11 cellular contexts compared by ENCODE assay signal in the genomic region with DNA sequence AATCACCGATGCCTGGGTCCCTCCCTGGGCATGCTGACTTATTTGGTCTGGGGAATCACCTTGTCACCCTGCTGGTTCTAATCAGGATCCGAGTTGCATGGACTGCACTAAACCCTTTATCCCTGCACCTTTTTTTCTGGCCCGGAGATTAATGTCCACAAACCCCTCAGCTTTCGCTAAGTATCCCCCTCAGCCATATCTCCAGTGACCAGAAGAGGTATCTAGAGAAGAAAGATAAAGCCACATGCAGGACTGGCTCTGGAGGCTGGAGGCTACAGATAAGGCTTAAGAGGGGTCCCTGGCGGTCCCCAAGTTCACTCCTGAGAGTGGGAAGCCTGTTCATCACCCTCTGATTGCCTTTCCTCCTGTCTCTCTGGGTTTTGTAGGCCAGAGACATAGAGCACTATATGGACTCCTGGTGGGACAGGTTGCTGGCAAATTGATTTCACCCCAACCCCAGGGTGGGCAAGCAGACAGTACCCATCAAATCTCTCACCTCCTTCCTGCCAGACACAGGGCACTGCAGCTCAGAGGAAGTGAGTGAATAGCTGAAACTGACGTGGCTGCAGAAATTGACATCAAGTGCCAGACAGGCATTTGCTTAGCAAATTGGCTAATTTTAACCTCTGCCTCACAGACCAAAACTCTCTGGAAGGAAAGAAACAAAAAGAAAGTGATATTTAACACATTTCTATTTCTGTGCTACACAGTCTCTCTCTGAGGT. TPM values are rescaled to one million over a fixed set of nuclear protein-coding genes. Genes with fewer than 3 reads are reported as not detected.
DNase-seq lines count a peak whose midpoint lies in the region; ATAC-seq, FAIRE-seq and TF ChIP-seq lines count a peak whose summit lies in the region.
"Had no signal": no experiment of that assay in that cellular context is flagged by ENCODE, and none has a peak within 500 bp of the region (broad histone marks: within the 10 kb centered on the region; RNA-seq: fewer than 3 reads in every experiment).

No MANE protein-coding gene starts in this region.

- no TSS peak for BruUV-seq in K562 (replicated peaks; lab: Mats Ljungman, UMichigan)

- no peak for TF ChIP-seq POLR2A in K562 (conservative IDR thresholded peaks at IDR 0.05)

- H3K9me3 ChIP-seq in K562 (replicated peaks; ENCODE audit: control insufficient read depth, insufficient read depth, low read depth, low read length) (no peaks in the 10 kb centered on the region), HAP-1 (no peaks in the 10 kb centered on the region)

- no peak overlapping the region for H3K9ac ChIP-seq in K562 (ENCODE audit: insufficient read depth in 1 of 2, low read depth in 2 of 2, low read length in 2 of 2)

- H3K4me1 ChIP-seq in K562 (replicated peaks in 1 of 2; ENCODE audit: control insufficient read depth in 2 of 2, insufficient read depth in 2 of 2, low read length in 2 of 2) (peaks cover 0 to 6% of the 10 kb centered on the region in 2 experiments; a peak in 2 of 5 replicates), HAP-1 (no peaks in the 10 kb centered on the region)

- intact Hi-C loops in K562 (cut with micrococcal nuclease), result no loop called here

- DNase-seq in K562 (ENCODE audit: extremely low read depth in 1 of 4, low spot score in 3 of 4) (peak in 2 of 4 experiments; percentile 21 to 38), NCI-H1105 (lab: John Stamatoyannopoulos, UW) (no peak), NCI-H2196 treated with DMSO at 0.1 percent for 48 hours (lab: John Stamatoyannopoulos, UW; ENCODE audit: unreplicated experiment) (no peak), T1000 (lab: John Stamatoyannopoulos, UW) (no peak), HAP-1 (ENCODE audit: low spot score in 2 of 2) (no peak)

- no peak for FAIRE-seq in K562 (lab: Jason Lieb, UNC)
- FAIRE-seq: G401.6, TTC549 had no signal

- no peak overlapping the region for H3K27ac ChIP-seq in K562 (ENCODE audit: extremely low read depth, low read depth, low read length)
- H3K27ac ChIP-seq: hepatocyte had no signal

- TF ChIP-seq CTCF in K562 (IDR thresholded peaks at IDR 0.05 in 2 of 3, conservative IDR thresholded peaks at IDR 0.05 in 1 of 3; ENCODE audit: insufficient read depth in 2 of 3, low read depth in 1 of 3, low read length in 3 of 3), result no peak

- H3K27me3 ChIP-seq in K562 (ENCODE audit: control insufficient read depth in 2 of 2, insufficient read depth in 2 of 2, low read length in 2 of 2) (peaks cover 0 to 1% of the 10 kb centered on the region in 2 experiments; a peak in 1 of 5 replicates), HAP-1 (ENCODE audit: low read depth) (no peaks in the 10 kb centered on the region)
- H3K27me3 ChIP-seq: hepatocyte had no signal

- no peaks in the 10 kb centered on the region for H3K79me2 ChIP-seq in K562 (ENCODE audit: control insufficient read depth, insufficient read depth, low read length)
- H3K79me2 ChIP-seq: hepatocyte had no signal

- TF ChIP-seq EP300 in K562 (IDR thresholded peaks at IDR 0.05; ENCODE audit: low read length), result peak; percentile 33; the same call in 1 of the 2 replicates

- H3K9me1 ChIP-seq in K562 (ENCODE audit: control insufficient read depth, insufficient read depth, low read length), result no peaks in the 10 kb centered on the region

- H4K20me1 ChIP-seq in K562 (replicated peaks; ENCODE audit: control insufficient read depth, insufficient read depth, low read length), result 0 out of 2 replicates have a peak, but pooled peaks cover 2% of the 10 kb centered on the region

- TF ChIP-seq RAD21 in K562 (CRISPR knock-in tag; conservative IDR thresholded peaks at IDR 0.05 in 1 of 2, IDR thresholded peaks at IDR 0.05 in 1 of 2), result no peak

- peak; percentile 91 for ATAC-seq in GM18498 (IDR thresholded peaks at IDR 0.05; ENCODE audit: unreplicated experiment)
- ATAC-seq in GM19467 (IDR thresholded peaks at IDR 0.05; ENCODE audit: unreplicated experiment), result peak; percentile 81
- peak; percentile 68 for ATAC-seq in HG03159 (IDR thresholded peaks at IDR 0.05; ENCODE audit: unreplicated experiment)
- no peak for ATAC-seq in K562

- no peak overlapping the region for H3K4me2 ChIP-seq in K562 (ENCODE audit: insufficient read depth, low read length)
- H3K4me2 ChIP-seq: hepatocyte had no signal

- no peak overlapping the region for H3K4me3 ChIP-seq in K562
- H3K4me3 ChIP-seq in HAP-1, result no peak overlapping the region
- H3K4me3 ChIP-seq: hepatocyte had no signal

- under 1% methylated on average over 6 of the region's 6 CpGs for WGBS in K562 (ENCODE audit: insufficient coverage, low coverage, missing lambda C conversion rate)

- H3K36me3 ChIP-seq in K562 (ENCODE audit: control insufficient read depth, insufficient read depth, low read length), result no peaks in the 10 kb centered on the region
- no peaks in the 10 kb centered on the region for H3K36me3 ChIP-seq in HAP-1 (replicated peaks)

- in situ Hi-C loops in K562 (cut with MboI) (no loop called here), HAP-1 (cut with MboI; ENCODE audit: low sequenced_read_pairs) (no loop called here)

- POLR2A ChIA-PET in K562 (lab: Yijun Ruan, JAX), result interaction anchor here (1.0 kb wide), 1 partner anchor 17 kb away, joined by 3 read pairs; no protein-coding TSS in a partner anchor

- no peak overlapping the region for H2AFZ ChIP-seq in K562 (ENCODE audit: low read depth, low read length)
- H2AFZ ChIP-seq: hepatocyte had no signal

- CTCF ChIA-PET in K562 (lab: Yijun Ruan, JAX; ENCODE audit: low intra/inter-chr PET ratio), result no interaction called here

TF ChIP-seq in K562, 482 proteins besides CTCF, POLR2A, EP300 and RAD21 (continues in another document):
- TF ChIP-seq NCOR1 (IDR thresholded peaks at IDR 0.05) (peak; percentile 66; the same call in 1 of the 2 replicates), ZNF766 (CRISPR knock-in tag; conservative IDR thresholded peaks at IDR 0.05) (0 out of 2 replicates have a peak, but pooled peaks have one; percentile 35), NFIC (IDR thresholded peaks at IDR 0.05) (0 out of 2 replicates have a peak, but pooled peaks have one; percentile 11), MTA2 (IDR thresholded peaks at IDR 0.05; ENCODE audit: low read depth) (peak; percentile 56; the same call in 1 of the 2 replicates), SAP30 (IDR thresholded peaks at IDR 0.05; ENCODE audit: borderline replicate concordance, insufficient read depth, low read depth, low read length, poor library complexity, severe bottlenecking) (no peak), ZNF354B (CRISPR knock-in tag; IDR thresholded peaks at IDR 0.05) (no peak), TCF3 (CRISPR knock-in tag; IDR thresholded peaks at IDR 0.05) (peak; percentile 62), CBFA2T3 (IDR thresholded peaks at IDR 0.05) (peak; percentile 82), ARID1B (IDR thresholded peaks at IDR 0.05) (peak; percentile 75), TEAD4 (IDR thresholded peaks at IDR 0.05; ENCODE audit: low read length) (peak; percentile 84), TEAD4 (CRISPR knock-in tag; IDR thresholded peaks at IDR 0.05; ENCODE audit: borderline replicate concordance) (no peak), KLF16 (IDR thresholded peaks at IDR 0.05) (peak; percentile 29; the same call in 1 of the 2 replicates)
- TF ChIP-seq, protein P1, sequence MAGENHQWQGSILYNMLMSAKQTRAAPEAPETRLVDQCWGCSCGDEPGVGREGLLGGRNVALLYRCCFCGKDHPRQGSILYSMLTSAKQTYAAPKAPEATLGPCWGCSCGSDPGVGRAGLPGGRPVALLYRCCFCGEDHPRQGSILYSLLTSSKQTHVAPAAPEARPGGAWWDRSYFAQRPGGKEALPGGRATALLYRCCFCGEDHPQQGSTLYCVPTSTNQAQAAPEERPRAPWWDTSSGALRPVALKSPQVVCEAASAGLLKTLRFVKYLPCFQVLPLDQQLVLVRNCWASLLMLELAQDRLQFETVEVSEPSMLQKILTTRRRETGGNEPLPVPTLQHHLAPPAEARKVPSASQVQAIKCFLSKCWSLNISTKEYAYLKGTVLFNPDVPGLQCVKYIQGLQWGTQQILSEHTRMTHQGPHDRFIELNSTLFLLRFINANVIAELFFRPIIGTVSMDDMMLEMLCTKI (IDR thresholded peaks at IDR 0.05; ENCODE audit: partially characterized antibody), result no peak
- TF ChIP-seq, protein P2, sequence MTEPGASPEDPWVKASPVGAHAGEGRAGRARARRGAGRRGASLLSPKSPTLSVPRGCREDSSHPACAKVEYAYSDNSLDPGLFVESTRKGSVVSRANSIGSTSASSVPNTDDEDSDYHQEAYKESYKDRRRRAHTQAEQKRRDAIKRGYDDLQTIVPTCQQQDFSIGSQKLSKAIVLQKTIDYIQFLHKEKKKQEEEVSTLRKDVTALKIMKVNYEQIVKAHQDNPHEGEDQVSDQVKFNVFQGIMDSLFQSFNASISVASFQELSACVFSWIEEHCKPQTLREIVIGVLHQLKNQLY (CRISPR knock-in tag; conservative IDR thresholded peaks at IDR 0.05), result no peak
- TF ChIP-seq, protein P3, sequence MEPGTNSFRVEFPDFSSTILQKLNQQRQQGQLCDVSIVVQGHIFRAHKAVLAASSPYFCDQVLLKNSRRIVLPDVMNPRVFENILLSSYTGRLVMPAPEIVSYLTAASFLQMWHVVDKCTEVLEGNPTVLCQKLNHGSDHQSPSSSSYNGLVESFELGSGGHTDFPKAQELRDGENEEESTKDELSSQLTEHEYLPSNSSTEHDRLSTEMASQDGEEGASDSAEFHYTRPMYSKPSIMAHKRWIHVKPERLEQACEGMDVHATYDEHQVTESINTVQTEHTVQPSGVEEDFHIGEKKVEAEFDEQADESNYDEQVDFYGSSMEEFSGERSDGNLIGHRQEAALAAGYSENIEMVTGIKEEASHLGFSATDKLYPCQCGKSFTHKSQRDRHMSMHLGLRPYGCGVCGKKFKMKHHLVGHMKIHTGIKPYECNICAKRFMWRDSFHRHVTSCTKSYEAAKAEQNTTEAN (CRISPR knock-in tag; IDR thresholded peaks at IDR 0.05), result no peak

RNA-seq across cellular contexts. Expression of a gene that starts 38.8 kb away (rescaled TPM):
- total RNA-seq in K562 (2011; cell fraction: chromatin; rRNA removed; ENCODE audit: low replicate concordance), result not detected in 2 replicates
- total RNA-seq in K562 (2011; cell fraction: nucleolus; rRNA removed), result not detected in 2 replicates
- not detected in 2 replicates for total RNA-seq in K562 (2011; cell fraction: nucleoplasm; rRNA removed)
- total RNA-seq in K562 (2014; rRNA removed) (not detected in 2 replicates), K562 (2014; rRNA removed; fragmentation: Illumina TruSeq; extraction: Trizol) (not detected in 2 replicates), K562 (2015; rRNA removed; fragmentation: Illumina TruSeq; extraction: Trizol) (not detected in 2 replicates), K562 (2021) (not detected in 2 replicates)
- polyA plus RNA-seq in K562 (2011; rRNA removed) (not detected in 2 replicates), K562 (2014; fragmentation: Illumina TruSeq; extraction: Trizol) (not detected in 2 replicates), K562 (2014; fragmentation: Nextera tagmentation; extraction: Ambion mirVana) (not detected), K562 (2014; rRNA removed) (not detected in 2 replicates)
- polyA plus RNA-seq in K562 (2011; cell fraction: cytosol; rRNA removed), result not detected in 2 replicates
- polyA plus RNA-seq in K562 (2011; cell fraction: nucleus; rRNA removed), result not detected in 2 replicates
- not detected in 2 replicates for polyA plus RNA-seq in K562 (2012)
- not detected in 2 replicates for polyA minus RNA-seq in K562 (2011; rRNA and poly(A)+ RNA removed)
- not detected in 2 replicates for polyA minus RNA-seq in K562 (2011; cell fraction: cytosol; rRNA and poly(A)+ RNA removed)
- not detected in 2 replicates for polyA minus RNA-seq in K562 (2011; cell fraction: nucleus; rRNA and poly(A)+ RNA removed)
- total RNA-seq: hepatocyte had no signal
- polyA plus RNA-seq: hepatocyte had no signal
